In genomic region chr16:85276258-85276657, GRCh38 we compare ENCODE assay signal across 10 cellular contexts.
DNase-seq lines count a peak whose midpoint lies in the region; ATAC-seq, FAIRE-seq and TF ChIP-seq lines count a peak whose summit lies in the region.
"Had no signal": no experiment of that assay in that cellular context is flagged by ENCODE, and none has a peak within 500 bp of the region (broad histone marks: within the 10 kb centered on the region; RNA-seq: fewer than 3 reads in every experiment).

No MANE protein-coding gene starts in this region.

- H4K91ac ChIP-seq in IMR-90 (ENCODE audit: insufficient read depth, low read depth, low read length) (no peak overlapping the region), H1 (replicated peaks; ENCODE audit: insufficient read length, low read length) (no peak overlapping the region), neuronal stem cell (ENCODE audit: low read depth, low read length, poor library complexity) (peak overlapping the region; percentile 77)

- no peak overlapping the region for H2AFZ ChIP-seq in IMR-90 (replicated peaks; ENCODE audit: low read length, poor library complexity)
- H2AFZ ChIP-seq in H1 (ENCODE audit: low read length): no peak overlapping the region
- H2AFZ ChIP-seq in neuronal stem cell (ENCODE audit: low read length): no peak overlapping the region
- H2AFZ ChIP-seq: GM23338 had no signal

- H2BK12ac ChIP-seq in H1 (ENCODE audit: low read depth, low read length): 0 out of 2 replicates have a peak overlapping the region, but pooled peaks have one; percentile 60
- H2BK12ac ChIP-seq in neuronal stem cell (ENCODE audit: low read length): no peak overlapping the region

- no peak overlapping the region for H4K8ac ChIP-seq in IMR-90 (ENCODE audit: low read depth in 2 of 2, low read length in 2 of 2)
- no peak overlapping the region for H4K8ac ChIP-seq in H1 (ENCODE audit: extremely low read depth, insufficient read depth, low read length)
- H4K8ac ChIP-seq in neuronal stem cell (ENCODE audit: low read depth, low read length): no peak overlapping the region

- no peak for TF ChIP-seq POLR2A in IMR-90 (IDR thresholded peaks at IDR 0.05; ENCODE audit: low read depth, low read length)
- no peak for TF ChIP-seq POLR2A in H1 (IDR thresholded peaks at IDR 0.05; ENCODE audit: control extremely low read depth in 1 of 2, low read depth in 2 of 2, low read length in 2 of 2)

- no peak for TF ChIP-seq EP300 in H1 (IDR thresholded peaks at IDR 0.05; ENCODE audit: borderline replicate concordance in 1 of 2, low read depth in 2 of 2, low read length in 2 of 2)

- H2BK5ac ChIP-seq in IMR-90 (ENCODE audit: low read depth, low read length, poor library complexity, severe bottlenecking) (no peak overlapping the region), H1 (ENCODE audit: low read depth, low read length) (no peak overlapping the region), neuronal stem cell (ENCODE audit: low read length) (peak overlapping the region; percentile 58)

- no peak overlapping the region for H3K56ac ChIP-seq in IMR-90 (ENCODE audit: extremely low read depth, insufficient read depth, low read length)
- no peak overlapping the region for H3K56ac ChIP-seq in H1 (replicated peaks; ENCODE audit: insufficient read length, low read depth, low read length)

- H3K9ac ChIP-seq in IMR-90 (ENCODE audit: low read depth, low read length): no peak overlapping the region
- no peak overlapping the region for H3K9ac ChIP-seq in H1 (replicated peaks in 1 of 4; ENCODE audit: extremely low read depth in 1 of 4, low read depth in 3 of 4, low read length in 3 of 4)
- H3K9ac ChIP-seq in neuronal stem cell (ENCODE audit: low read depth, low read length, poor library complexity): no peak overlapping the region

- H3K36me3 ChIP-seq in IMR-90 (ENCODE audit: control insufficient read depth, insufficient read depth, low read length): no peaks in the 10 kb centered on the region
- H3K36me3 ChIP-seq in H1 (ENCODE audit: control insufficient read depth in 2 of 4, insufficient read depth in 4 of 4, low read length in 3 of 4): no peaks in the 10 kb centered on the region
- H3K36me3 ChIP-seq in neuronal stem cell (replicated peaks in 1 of 2; ENCODE audit: control insufficient read depth in 2 of 2, insufficient read depth in 2 of 2, low read length in 2 of 2): no peaks in the 10 kb centered on the region
- no peaks in the 10 kb centered on the region for H3K36me3 ChIP-seq in MG63

- POLR2A ChIA-PET in IMR-90 (lab: Charles Lee; ENCODE audit: unreplicated experiment) (no interaction called here), H1 (lab: Charles Lee; ENCODE audit: partially characterized antibody) (interaction anchor here (1.2 kb wide), 1 partner anchor 29 kb away, joined by 4 read pairs; no protein-coding TSS in a partner anchor)

- H3K4me1 ChIP-seq in IMR-90 (ENCODE audit: control insufficient read depth, insufficient read depth, low read length): peaks cover 4% of the 10 kb centered on the region; the same call in 1 of the 2 replicates
- peaks cover 0 to 15% (median 4%) of the 10 kb centered on the region in 4 experiments; a peak in 4 of 7 replicates for H3K4me1 ChIP-seq in H1 (replicated peaks in 1 of 4; ENCODE audit: control insufficient read depth in 3 of 4, insufficient read depth in 4 of 4, low read length in 3 of 4)
- peaks cover 8 to 41% of the 10 kb centered on the region in 2 donors for H3K4me1 ChIP-seq in neuronal stem cell (ENCODE audit: control insufficient read depth in 2 of 2, insufficient read depth in 1 of 2, low read depth in 1 of 2, low read length in 2 of 2)

- DNase-seq in DMS53 treated with DMSO at 0.1 percent for 48 hours (lab: John Stamatoyannopoulos, UW; ENCODE audit: unreplicated experiment) (peak; percentile 0), DMS53 (lab: John Stamatoyannopoulos, UW) (no peak), IMR-90 (no peak), H1 (ENCODE audit: low read depth in 1 of 2, low spot score in 2 of 2) (no peak), neuronal stem cell (ENCODE audit: low spot score) (no peak), MG63 (no peak), G401 (ENCODE audit: low spot score) (no peak), ecto neural progenitor cell (ENCODE audit: low spot score) (no peak)

- BruUV-seq in IMR-90 (replicated peaks; lab: Mats Ljungman, UMichigan): no TSS peak

- H3K4me3 ChIP-seq in IMR-90 (ENCODE audit: insufficient read depth, low read depth, low read length): no peak overlapping the region
- no peak overlapping the region for H3K4me3 ChIP-seq in H1 (ENCODE audit: extremely low read depth in 1 of 4, insufficient read depth in 2 of 4, low read depth in 3 of 4, low read length in 4 of 4)
- H3K4me3 ChIP-seq in neuronal stem cell (ENCODE audit: low read length in 2 of 2): no peak overlapping the region
- H3K4me3 ChIP-seq in MG63: no peak overlapping the region
- H3K4me3 ChIP-seq: GM23338 had no signal

- H2BK20ac ChIP-seq in IMR-90 (ENCODE audit: low read depth, low read length) (no peak overlapping the region), H1 (ENCODE audit: low read length) (no peak overlapping the region)

- in situ Hi-C loops in IMR-90 (cut with MboI; ENCODE audit: low sequenced_read_pairs) (no loop called here), G401 (cut with HindIII; ENCODE audit: low sequenced_read_pairs) (no loop called here)

- intact Hi-C loops in IMR-90 (cut with micrococcal nuclease): loop anchor here (5.0 to 10.0 kb wide), 2 partner anchors 336 to 439 kb away; partner anchors contain the start of gene GSE1

- H3K9me1 ChIP-seq in IMR-90 (ENCODE audit: insufficient read depth, low read length): 0 out of 2 replicates have a peak, but pooled peaks cover 3% of the 10 kb centered on the region

- no peaks in the 10 kb centered on the region for H3K23me2 ChIP-seq in H1 (ENCODE audit: low read depth, low read length)

- H2AK5ac ChIP-seq in IMR-90 (ENCODE audit: low read depth, low read length) (no peak overlapping the region), H1 (ENCODE audit: low read depth, low read length) (no peak overlapping the region), neuronal stem cell (ENCODE audit: low read depth, low read length) (peak overlapping the region; percentile 71)

- H3K27ac ChIP-seq in IMR-90 (ENCODE audit: insufficient read depth, low read length): no peak overlapping the region
- no peak overlapping the region for H3K27ac ChIP-seq in H1 (ENCODE audit: low read depth, low read length)
- no peak overlapping the region for H3K27ac ChIP-seq in neuronal stem cell (replicated peaks; ENCODE audit: low read length)
- H3K27ac ChIP-seq: 22Rv1 had no signal

- no peaks in the 10 kb centered on the region for H3K27me3 ChIP-seq in IMR-90 (ENCODE audit: control insufficient read depth, insufficient read depth, low read length)
- no peaks in the 10 kb centered on the region for H3K27me3 ChIP-seq in H1 (replicated peaks in 1 of 4; ENCODE audit: control insufficient read depth in 3 of 4, extremely low read depth in 1 of 4, insufficient read depth in 3 of 4, low read length in 3 of 4)
- peaks cover 0 to 2% (median 0%) of the 10 kb centered on the region in 3 experiments for H3K27me3 ChIP-seq in neuronal stem cell (ENCODE audit: control insufficient read depth in 3 of 3, insufficient read depth in 3 of 3, low read depth in 1 of 3, low read length in 3 of 3)
- H3K27me3 ChIP-seq in MG63: no peaks in the 10 kb centered on the region

- H2BK120ac ChIP-seq in IMR-90 (ENCODE audit: low read depth, low read length) (no peak overlapping the region), H1 (replicated peaks; ENCODE audit: low read depth, low read length) (no peak overlapping the region), neuronal stem cell (ENCODE audit: low read depth, low read length) (no peak overlapping the region)

- no peak overlapping the region for H4K5ac ChIP-seq in IMR-90 (ENCODE audit: low read depth, low read length)
- no peak overlapping the region for H4K5ac ChIP-seq in H1 (ENCODE audit: insufficient read length, low read depth, low read length)

- H2AK9ac ChIP-seq in IMR-90 (replicated peaks; ENCODE audit: low read depth, low read length, poor library complexity): peak overlapping the region; percentile 92

- no peak overlapping the region for H3K18ac ChIP-seq in IMR-90 (ENCODE audit: low read depth, low read length)
- no peak overlapping the region for H3K18ac ChIP-seq in H1 (ENCODE audit: extremely low read depth, low read length)
- H3K18ac ChIP-seq in neuronal stem cell (ENCODE audit: low read length): peak overlapping the region; percentile 91

- H2BK15ac ChIP-seq in IMR-90 (ENCODE audit: low read depth, low read length) (no peak overlapping the region), H1 (ENCODE audit: low read length) (no peak overlapping the region), neuronal stem cell (ENCODE audit: low read length) (no peak overlapping the region)

- FAIRE-seq in H1 (lab: Jason Lieb, UNC): no peak

- dilution Hi-C loops in IMR-90 (cut with HindIII; ENCODE audit: low sequenced_read_pairs, unreplicated experiment): no loop called here

- H3K79me1 ChIP-seq in IMR-90 (ENCODE audit: low read depth in 1 of 2, low read length in 2 of 2): peaks cover 5 to 52% of the 10 kb centered on the region in 2 experiments
- no peaks in the 10 kb centered on the region for H3K79me1 ChIP-seq in H1 (ENCODE audit: low read depth, low read length)
- H3K79me1 ChIP-seq in neuronal stem cell (ENCODE audit: low read depth, low read length): no peaks in the 10 kb centered on the region

- H3K9me3 ChIP-seq in IMR-90 (ENCODE audit: control insufficient read depth, insufficient read depth, low read length) (no peaks in the 10 kb centered on the region), H1 (ENCODE audit: insufficient read depth in 2 of 2, low read depth in 1 of 2, low read length in 1 of 2) (no peaks in the 10 kb centered on the region), neuronal stem cell (replicated peaks in 1 of 2; ENCODE audit: control insufficient read depth in 2 of 2, insufficient read depth in 1 of 2, low read depth in 1 of 2, low read length in 2 of 2) (no peaks in the 10 kb centered on the region), MG63 (no peaks in the 10 kb centered on the region)

- H3K23ac ChIP-seq in IMR-90 (ENCODE audit: low read depth, low read length) (no peak overlapping the region), H1 (ENCODE audit: insufficient read length) (no peak overlapping the region), neuronal stem cell (ENCODE audit: low read depth, low read length, poor library complexity) (no peak overlapping the region)

- no peak overlapping the region for H3K4me2 ChIP-seq in IMR-90 (ENCODE audit: low read depth, low read length)
- H3K4me2 ChIP-seq in H1 (ENCODE audit: insufficient read depth in 1 of 2, low read depth in 2 of 2, low read length in 2 of 2): no peak overlapping the region
- H3K4me2 ChIP-seq in neuronal stem cell (ENCODE audit: insufficient read depth, low read length, poor library complexity, severe bottlenecking): no peak overlapping the region

- no peak for TF ChIP-seq CTCF in IMR-90 (conservative IDR thresholded peaks at IDR 0.05; ENCODE audit: low read depth, low read length)
- no peak for TF ChIP-seq CTCF in H1 (IDR thresholded peaks at IDR 0.05; ENCODE audit: control extremely low read depth in 1 of 3, insufficient read depth in 1 of 3, low read depth in 1 of 3, low read length in 3 of 3)

- H3K4ac ChIP-seq in IMR-90 (ENCODE audit: low read depth, low read length): no peak overlapping the region
- no peak overlapping the region for H3K4ac ChIP-seq in H1 (replicated peaks; ENCODE audit: insufficient read length, low read depth, low read length)
- H3K4ac ChIP-seq in neuronal stem cell (ENCODE audit: low read length): no peak overlapping the region

- no peak for ATAC-seq in IMR-90 (ENCODE audit: low read depth)

- CTCF ChIA-PET in IMR-90 (lab: Yijun Ruan, JAX): interaction anchor here (1.4 kb wide), 1 partner anchor 9 kb away, joined by 4 read pairs; no protein-coding TSS in a partner anchor
- CTCF ChIA-PET in H1 (lab: Charles Lee; ENCODE audit: partially characterized antibody): interaction anchor here (0.9 to 9.9 kb wide), 32 partner anchors 12 to 380 kb away, joined by 3 to 165 read pairs (median 6); no protein-coding TSS in a partner anchor

- TF ChIP-seq RAD21 in IMR-90 (IDR thresholded peaks at IDR 0.05; ENCODE audit: low read length): no peak
- no peak for TF ChIP-seq RAD21 in H1 (IDR thresholded peaks at IDR 0.05 in 1 of 2, conservative IDR thresholded peaks at IDR 0.05 in 1 of 2; ENCODE audit: low read depth in 2 of 2, low read length in 2 of 2)

- 92% methylated on average over 8 of the region's 12 CpGs; no CpG with 5 or more reads in 1 of the 2 experiments for WGBS in IMR-90 (ENCODE audit: extremely low coverage in 2 of 2, insufficient read length in 1 of 2), 2 experiments
- 84% methylated on average over 12 of the region's 12 CpGs; no CpG with 5 or more reads in 1 of the 2 experiments for WGBS in H1 (ENCODE audit: extremely low coverage in 1 of 2, insufficient coverage in 1 of 2, insufficient read length in 1 of 2, insufficient replicate concordance in 2 of 2, low coverage in 1 of 2, low lambda C conversion rate in 2 of 2, missing lambda C conversion rate in 1 of 2), 2 experiments
- WGBS in neuronal stem cell (ENCODE audit: extremely low coverage in 2 of 2, insufficient read length in 2 of 2, insufficient replicate concordance in 1 of 2), 2 donors: no CpG with 5 or more reads among the region's 12 CpGs

- H3K14ac ChIP-seq in IMR-90 (replicated peaks; ENCODE audit: low read depth, low read length) (no peak overlapping the region), H1 (ENCODE audit: insufficient read length) (no peak overlapping the region), neuronal stem cell (ENCODE audit: low read length) (no peak overlapping the region)

- peaks cover 84% of the 10 kb centered on the region for H4K20me1 ChIP-seq in IMR-90 (ENCODE audit: insufficient read depth, low read length)
- peaks cover 3 to 10% of the 10 kb centered on the region in 2 experiments for H4K20me1 ChIP-seq in H1 (replicated peaks in 1 of 2; ENCODE audit: control insufficient read depth in 1 of 2, insufficient read depth in 2 of 2, low read length in 2 of 2)

- H3K79me2 ChIP-seq in H1 (ENCODE audit: control insufficient read depth in 1 of 2, insufficient read depth in 2 of 2, low read length in 2 of 2): no peaks in the 10 kb centered on the region; a peak in 1 of 4 replicates
